In genomic region chr1:154970631-154971340, GRCh38 we compare ENCODE assay signal across 8 cellular contexts. TPM values are rescaled to one million over a fixed set of nuclear protein-coding genes. Genes with fewer than 3 reads are reported as not detected.
DNase-seq lines count a peak whose midpoint lies in the region; ATAC-seq and TF ChIP-seq lines count a peak whose summit lies in the region.

SHC1 (minus strand) TSS chr1:154970747; CDS start chr1:154970526, 221 bp downstream.

- POLR2A ChIA-PET in BJ (lab: Charles Lee) = interaction anchor here (0.5 to 0.7 kb wide), 4 partner anchors 15 to 1732 kb away, joined by 3 to 11 read pairs (median 3); no protein-coding TSS in a partner anchor
- POLR2A ChIA-PET in PC-9 (lab: Charles Lee; ENCODE audit: unreplicated experiment) = interaction anchor here (0.5 to 1.7 kb wide), 13 partner anchors 10 to 1403 kb away, joined by 3 to 18 read pairs (median 5); partner anchors contain the start of genes ADAM15, PBXIP1, PYGO2 and ZBTB7B

- H3K9me2 ChIP-seq in GM23338 (ENCODE audit: insufficient read depth) (no peaks in the 10 kb centered on the region), PC-9 (ENCODE audit: insufficient read depth) (no peaks in the 10 kb centered on the region)

- H3K36me3 Mint-ChIP-seq in GM23338 (ENCODE audit: low read depth) (peaks cover 40% of the 10 kb centered on the region), osteocyte (ENCODE audit: unreplicated experiment) (peaks cover 8% of the 10 kb centered on the region)

- H3K27ac Mint-ChIP-seq in GM23338 (peak within 1 kb of the TSS; percentile 88), osteocyte (ENCODE audit: unreplicated experiment) (no peak within 1 kb of the TSS)

- no TSS peak for BruUV-seq in PC-9 (replicated peaks; lab: Mats Ljungman, UMichigan)

- CTCF ChIA-PET in BJ (lab: Yijun Ruan, JAX) = interaction anchor here (0.9 to 5.4 kb wide), 10 partner anchors 7 to 411 kb away, joined by 3 to 40 read pairs (median 10); partner anchors contain the start of genes ADAM15, PBXIP1 and PYGO2
- CTCF ChIA-PET in PC-9 (lab: Charles Lee) = interaction anchor here (0.6 to 2.0 kb wide), 7 partner anchors 9 to 203 kb away, joined by 3 to 17 read pairs (median 4); partner anchors contain the start of genes ADAM15 and PYGO2

- 10 to 11% methylated on average over 15 of the region's 15 CpGs for WGBS in heart right ventricle, 2 donors

- peak within 1 kb of the TSS; percentile 97 for H3K27ac ChIP-seq in GM23338 (ENCODE audit: low read depth)
- H3K27ac ChIP-seq in PC-9 = peak within 1 kb of the TSS; percentile 97
- H3K27ac ChIP-seq in angular gyrus (ENCODE audit: low read depth, low read length) = peak within 1 kb of the TSS; percentile 87
- peak within 1 kb of the TSS; percentile 89 to 100 (median 96) for H3K27ac ChIP-seq in heart right ventricle

- ATAC-seq in GM23338 (peak; percentile 57), heart right ventricle (peak; percentile 50 to 73 (median 66))

- H3K36me3 ChIP-seq in BJ (ENCODE audit: control insufficient read depth, insufficient read depth, low read length) = peaks cover 20% of the 10 kb centered on the region
- peaks cover 18% of the 10 kb centered on the region for H3K36me3 ChIP-seq in GM23338 (ENCODE audit: insufficient read depth)
- H3K36me3 ChIP-seq in PC-9 (ENCODE audit: low read depth) = peaks cover 21% of the 10 kb centered on the region; the same call in 1 of the 2 replicates
- peaks cover 0 to 37% (median 26%) of the 10 kb centered on the region in 9 donors for H3K36me3 ChIP-seq in heart right ventricle

- intact Hi-C loops in PC-9 (cut with micrococcal nuclease; ENCODE audit: unreplicated experiment) (loop anchor here (2.0 to 5.0 kb wide), 3 partner anchors 46 to 352 kb away; partner anchors contain the start of genes RUSC1 and SLC50A1), heart right ventricle (cut with DNase I) (loop anchor here in 4 of 10 donors (5.0 to 10.0 kb wide), 4 partner anchors 47 to 92 kb away; partner anchors contain the start of genes ADAM15 (in 2 of the 4) and EFNA4 (in 2 of the 4))

- H3F3A ChIP-seq in GM23338 (replicated peaks; ENCODE audit: low read depth) = peaks cover 25% of the 10 kb centered on the region
- H3F3A ChIP-seq in PC-9 (ENCODE audit: insufficient read depth, low read depth) = peaks cover 56% of the 10 kb centered on the region

- H2AFZ ChIP-seq in GM23338 = no peak within 1 kb of the TSS
- no peak within 1 kb of the TSS for H2AFZ ChIP-seq in PC-9

- TF ChIP-seq CTCF in BJ (IDR thresholded peaks at IDR 0.05; ENCODE audit: insufficient read depth, low read depth, low read length) (no peak), GM23338 (conservative IDR thresholded peaks at IDR 0.05; ENCODE audit: low read depth in 2 of 2) (no peak), PC-9 (conservative IDR thresholded peaks at IDR 0.05) (no peak), heart right ventricle (IDR thresholded peaks at IDR 0.05) (no peak), osteocyte (IDR thresholded peaks at IDR 0.05) (no peak)

- H3K27me3 Mint-ChIP-seq in GM23338 (ENCODE audit: insufficient read depth, low read depth, poor library complexity) (peaks cover 14% of the 10 kb centered on the region), osteocyte (ENCODE audit: unreplicated experiment) (no peaks in the 10 kb centered on the region)

- H3K4me3 ChIP-seq in BJ (ENCODE audit: low read depth, low read length) (peak within 1 kb of the TSS; percentile 73), GM23338 (peak within 1 kb of the TSS; percentile 82), PC-9 (peak within 1 kb of the TSS; percentile 87), heart right ventricle (peak within 1 kb of the TSS; percentile 4 to 89 (median 54))

- H3K4me2 ChIP-seq in GM23338 (peak within 1 kb of the TSS; percentile 90), PC-9 (peak within 1 kb of the TSS; percentile 93)

- DNase-seq in BJ (ENCODE audit: low read depth) (no peak), GM23338 (ENCODE audit: low spot score) (peak; percentile 97), PC-9 (peak; percentile 78 to 91), heart right ventricle (peak; percentile 91 to 94), osteocyte (ENCODE audit: extremely low spot score, unreplicated experiment) (peak; percentile 96), DMS79 treated with DMSO at 0.1 percent for 48 hours (lab: John Stamatoyannopoulos, UW) (no peak)
- DNase-seq in activated CD4-positive, CD25-positive, alpha-beta regulatory T cell treated with anti-CD3 and anti-CD28 coated beads, Interleukin-2, amount 50 U/mL, for 72 hours = no peak

- H4K20me1 ChIP-seq in GM23338 (replicated peaks; ENCODE audit: insufficient read depth) (peaks cover 15% of the 10 kb centered on the region), PC-9 (ENCODE audit: insufficient read depth) (no peaks in the 10 kb centered on the region)

- peaks cover 16% of the 10 kb centered on the region for H3K4me1 ChIP-seq in GM23338 (ENCODE audit: insufficient read depth)
- peaks cover 44% of the 10 kb centered on the region for H3K4me1 ChIP-seq in PC-9 (replicated peaks; ENCODE audit: insufficient read depth)
- H3K4me1 ChIP-seq in heart right ventricle = peaks cover 28 to 78% (median 71%) of the 10 kb centered on the region in 9 donors

- H3K27me3 ChIP-seq in BJ (ENCODE audit: control insufficient read depth, insufficient read depth, low read length) = no peaks in the 10 kb centered on the region
- no peaks in the 10 kb centered on the region for H3K27me3 ChIP-seq in GM23338 (ENCODE audit: insufficient read depth)
- no peaks in the 10 kb centered on the region for H3K27me3 ChIP-seq in PC-9 (ENCODE audit: insufficient read depth, low read depth)
- H3K27me3 ChIP-seq in heart right ventricle = no peaks in the 10 kb centered on the region

- H3K79me2 ChIP-seq in GM23338 (replicated peaks; ENCODE audit: insufficient read depth) = peaks cover 51% of the 10 kb centered on the region
- H3K79me2 ChIP-seq in PC-9 (ENCODE audit: low read depth) = peaks cover 50% of the 10 kb centered on the region

- peaks cover 3% of the 10 kb centered on the region; the same call in 1 of the 3 replicates for H3K9me3 Mint-ChIP-seq in GM23338
- no peaks in the 10 kb centered on the region for H3K9me3 Mint-ChIP-seq in osteocyte (ENCODE audit: unreplicated experiment)

- no peak within 1 kb of the TSS for H3K4me3 Mint-ChIP-seq in GM23338
- no peak within 1 kb of the TSS for H3K4me3 Mint-ChIP-seq in osteocyte (ENCODE audit: unreplicated experiment)

- H3K9me3 ChIP-seq in PC-9 (ENCODE audit: insufficient read depth, low read depth) = no peaks in the 10 kb centered on the region
- H3K9me3 ChIP-seq in heart right ventricle = no peaks in the 10 kb centered on the region

- H3K4me1 Mint-ChIP-seq in GM23338 = peaks cover 36% of the 10 kb centered on the region
- peaks cover 45% of the 10 kb centered on the region for H3K4me1 Mint-ChIP-seq in osteocyte (ENCODE audit: unreplicated experiment)

TF ChIP-seq in GM23338, 12 proteins besides CTCF, POLR2A, EP300 and RAD21:
- TF ChIP-seq ZNF114 (CRISPR knock-in tag; IDR thresholded peaks at IDR 0.05) (no peak), CREB1 (CRISPR knock-in tag; IDR thresholded peaks at IDR 0.05; ENCODE audit: low read depth) (no peak; the same call in 1 of the 2 replicates), POLR2AphosphoS5 (IDR thresholded peaks at IDR 0.05; ENCODE audit: low read depth) (peak; percentile 97), ETS1 (IDR thresholded peaks at IDR 0.05) (peak; percentile 70)

RNA-seq across cellular contexts. Expression of gene SHC1, which starts in this region (rescaled TPM):
- polyA plus RNA-seq in BJ (2011; rRNA removed) (455 and 653 TPM in 2 replicates), GM23338 (2016; fragmentation: Nextera tagmentation; extraction: Ambion mirVana) (108 and 117 TPM in 2 replicates), heart right ventricle (10 to 100 TPM; 35.6 to 58.3 TPM)
- 247 and 437 TPM in 2 replicates for polyA minus RNA-seq in BJ (2011; rRNA and poly(A)+ RNA removed)
- total RNA-seq in GM23338 (2014; rRNA removed; shearing (Covaris generic)) = 196 and 211 TPM in 2 replicates
- total RNA-seq in PC-9 (2021) (162 and 210 TPM in 2 replicates), heart right ventricle (10 to 100 TPM; 42.6 to 95.7 (median 57.8) TPM), osteocyte (219 and 239 TPM in 2 replicates)

Comparison
In these comparisons a context has a peak if more than half of its experiments do, and no peak if none do; other contexts are left out.
1. DNase-seq: peak in GM23338 (single experiment), PC-9 (2 of 2), heart right ventricle (2 of 2) and osteocyte (single experiment); none in BJ (single experiment), activated CD4-positive, CD25-positive, alpha-beta regulatory T cell treated with anti-CD3 and anti-CD28 coated beads, Interleukin-2, amount 50 U/mL, for 72 hours (single experiment) and DMS79 treated with DMSO at 0.1 percent for 48 hours (single experiment).
2. Peak in every context shown above with its lines, with median percentiles within 50 percentile points of each other: H3K4me3 ChIP-seq and H3K27ac ChIP-seq.